In genomic region chr3:135504084-135504685, GRCh38 we compare ENCODE assay signal across 1 cellular context.
TF ChIP-seq lines count a peak whose summit lies in the region.

No MANE protein-coding gene starts in this region.

TF ChIP-seq in H1, 55 proteins besides CTCF, POLR2A, EP300 and RAD21:
- no peak for TF ChIP-seq EZH2 (IDR thresholded peaks at IDR 0.05; ENCODE audit: low read depth, low read length, severe bottlenecking)
- TF ChIP-seq CHD2 (IDR thresholded peaks at IDR 0.05; ENCODE audit: low read length), result no peak
- TF ChIP-seq KDM1A (IDR thresholded peaks at IDR 0.05; ENCODE audit: borderline replicate concordance, low read length), result no peak
- TF ChIP-seq TAF7 (optimal IDR thresholded peaks at IDR 0.05; ENCODE audit: borderline replicate concordance, low read depth, low read length), result no peak
- TF ChIP-seq, protein P1, sequence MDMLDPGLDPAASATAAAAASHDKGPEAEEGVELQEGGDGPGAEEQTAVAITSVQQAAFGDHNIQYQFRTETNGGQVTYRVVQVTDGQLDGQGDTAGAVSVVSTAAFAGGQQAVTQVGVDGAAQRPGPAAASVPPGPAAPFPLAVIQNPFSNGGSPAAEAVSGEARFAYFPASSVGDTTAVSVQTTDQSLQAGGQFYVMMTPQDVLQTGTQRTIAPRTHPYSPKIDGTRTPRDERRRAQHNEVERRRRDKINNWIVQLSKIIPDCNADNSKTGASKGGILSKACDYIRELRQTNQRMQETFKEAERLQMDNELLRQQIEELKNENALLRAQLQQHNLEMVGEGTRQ (IDR thresholded peaks at IDR 0.05; ENCODE audit: low read length), result no peak
- TF ChIP-seq SIRT6 (IDR thresholded peaks at IDR 0.05; ENCODE audit: low read length), result no peak
